1 cellular context compared by ENCODE assay signal in the genomic region with DNA sequence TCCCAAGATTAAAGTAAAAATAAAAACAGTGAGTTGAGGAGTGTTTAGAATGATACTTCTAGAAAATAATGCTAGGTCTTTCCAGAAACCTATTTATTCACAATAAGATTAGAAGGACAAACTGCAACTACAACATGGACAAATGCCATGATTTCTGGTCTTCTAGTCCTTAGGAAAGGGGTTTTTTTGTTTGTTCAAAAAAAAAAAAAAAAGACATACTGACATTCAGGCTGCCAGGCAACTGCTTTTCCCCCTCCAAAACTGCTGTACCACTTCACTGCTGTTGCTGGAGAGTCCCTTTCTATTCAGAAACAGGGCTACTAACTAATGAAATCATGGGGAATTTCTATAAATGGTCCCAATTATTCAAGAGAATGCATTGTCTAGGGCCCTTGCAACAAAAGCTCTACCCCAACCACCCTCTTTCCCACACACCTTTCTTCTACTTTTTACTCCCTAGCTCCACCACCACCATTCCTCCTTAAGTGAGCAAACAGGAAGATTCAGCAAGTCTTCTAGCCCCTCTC.
TF ChIP-seq lines count a peak whose summit lies in the region.

No MANE protein-coding gene starts in this region.

TF ChIP-seq in IMR-90, 13 proteins besides CTCF, POLR2A, EP300 and RAD21 (continued from another document):
- TF ChIP-seq, protein P1, sequence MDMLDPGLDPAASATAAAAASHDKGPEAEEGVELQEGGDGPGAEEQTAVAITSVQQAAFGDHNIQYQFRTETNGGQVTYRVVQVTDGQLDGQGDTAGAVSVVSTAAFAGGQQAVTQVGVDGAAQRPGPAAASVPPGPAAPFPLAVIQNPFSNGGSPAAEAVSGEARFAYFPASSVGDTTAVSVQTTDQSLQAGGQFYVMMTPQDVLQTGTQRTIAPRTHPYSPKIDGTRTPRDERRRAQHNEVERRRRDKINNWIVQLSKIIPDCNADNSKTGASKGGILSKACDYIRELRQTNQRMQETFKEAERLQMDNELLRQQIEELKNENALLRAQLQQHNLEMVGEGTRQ (IDR thresholded peaks at IDR 0.05; ENCODE audit: low read depth, low read length): no peak
- TF ChIP-seq MAZ (IDR thresholded peaks at IDR 0.05; ENCODE audit: borderline replicate concordance, low read depth, low read length) (no peak), CEBPB (IDR thresholded peaks at IDR 0.05; ENCODE audit: low read depth, low read length) (no peak), NFE2L2 (IDR thresholded peaks at IDR 0.05; ENCODE audit: low read depth, low read length) (no peak), MXI1 (IDR thresholded peaks at IDR 0.05; ENCODE audit: borderline replicate concordance, low read depth, low read length) (no peak), FOS (IDR thresholded peaks at IDR 0.05; ENCODE audit: low read depth, low read length) (no peak), MAFK (IDR thresholded peaks at IDR 0.05; ENCODE audit: low read depth, low read length) (no peak)
- TF ChIP-seq, protein P2, sequence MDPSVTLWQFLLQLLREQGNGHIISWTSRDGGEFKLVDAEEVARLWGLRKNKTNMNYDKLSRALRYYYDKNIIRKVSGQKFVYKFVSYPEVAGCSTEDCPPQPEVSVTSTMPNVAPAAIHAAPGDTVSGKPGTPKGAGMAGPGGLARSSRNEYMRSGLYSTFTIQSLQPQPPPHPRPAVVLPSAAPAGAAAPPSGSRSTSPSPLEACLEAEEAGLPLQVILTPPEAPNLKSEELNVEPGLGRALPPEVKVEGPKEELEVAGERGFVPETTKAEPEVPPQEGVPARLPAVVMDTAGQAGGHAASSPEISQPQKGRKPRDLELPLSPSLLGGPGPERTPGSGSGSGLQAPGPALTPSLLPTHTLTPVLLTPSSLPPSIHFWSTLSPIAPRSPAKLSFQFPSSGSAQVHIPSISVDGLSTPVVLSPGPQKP (IDR thresholded peaks at IDR 0.05; ENCODE audit: borderline replicate concordance, low read depth, low read length): no peak
